ENCODE assay signal across 1 cellular context in the genomic region with DNA sequence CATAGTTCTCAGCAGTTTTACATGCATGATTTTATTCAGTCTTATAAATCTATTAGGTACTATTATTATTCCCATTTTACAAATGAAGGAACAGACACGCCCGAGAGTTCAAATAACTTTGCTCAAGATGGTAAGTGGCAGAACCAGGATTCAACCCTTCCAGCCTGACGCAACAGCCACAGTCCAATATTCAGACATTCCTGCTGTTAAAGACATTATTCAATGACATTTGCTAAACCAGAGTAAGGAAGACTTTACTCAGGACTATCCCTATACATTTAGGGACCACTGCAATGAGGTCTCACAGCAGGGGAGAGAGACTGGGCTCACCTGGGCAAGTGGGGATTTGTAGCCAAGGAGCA.
TF ChIP-seq lines count a peak whose summit lies in the region.

No MANE protein-coding gene starts in this region.

TF ChIP-seq in WTC11, 78 proteins besides CTCF, POLR2A, EP300 and RAD21 (continued from another document):
- TF ChIP-seq, protein P1, sequence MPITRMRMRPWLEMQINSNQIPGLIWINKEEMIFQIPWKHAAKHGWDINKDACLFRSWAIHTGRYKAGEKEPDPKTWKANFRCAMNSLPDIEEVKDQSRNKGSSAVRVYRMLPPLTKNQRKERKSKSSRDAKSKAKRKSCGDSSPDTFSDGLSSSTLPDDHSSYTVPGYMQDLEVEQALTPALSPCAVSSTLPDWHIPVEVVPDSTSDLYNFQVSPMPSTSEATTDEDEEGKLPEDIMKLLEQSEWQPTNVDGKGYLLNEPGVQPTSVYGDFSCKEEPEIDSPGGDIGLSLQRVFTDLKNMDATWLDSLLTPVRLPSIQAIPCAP (CRISPR knock-in tag; IDR thresholded peaks at IDR 0.05), result no peak
- TF ChIP-seq SMAD3 (CRISPR knock-in tag; IDR thresholded peaks at IDR 0.05; ENCODE audit: borderline replicate concordance), result no peak
- no peak for TF ChIP-seq TEAD1 (CRISPR knock-in tag; IDR thresholded peaks at IDR 0.05)
- TF ChIP-seq, protein P2, sequence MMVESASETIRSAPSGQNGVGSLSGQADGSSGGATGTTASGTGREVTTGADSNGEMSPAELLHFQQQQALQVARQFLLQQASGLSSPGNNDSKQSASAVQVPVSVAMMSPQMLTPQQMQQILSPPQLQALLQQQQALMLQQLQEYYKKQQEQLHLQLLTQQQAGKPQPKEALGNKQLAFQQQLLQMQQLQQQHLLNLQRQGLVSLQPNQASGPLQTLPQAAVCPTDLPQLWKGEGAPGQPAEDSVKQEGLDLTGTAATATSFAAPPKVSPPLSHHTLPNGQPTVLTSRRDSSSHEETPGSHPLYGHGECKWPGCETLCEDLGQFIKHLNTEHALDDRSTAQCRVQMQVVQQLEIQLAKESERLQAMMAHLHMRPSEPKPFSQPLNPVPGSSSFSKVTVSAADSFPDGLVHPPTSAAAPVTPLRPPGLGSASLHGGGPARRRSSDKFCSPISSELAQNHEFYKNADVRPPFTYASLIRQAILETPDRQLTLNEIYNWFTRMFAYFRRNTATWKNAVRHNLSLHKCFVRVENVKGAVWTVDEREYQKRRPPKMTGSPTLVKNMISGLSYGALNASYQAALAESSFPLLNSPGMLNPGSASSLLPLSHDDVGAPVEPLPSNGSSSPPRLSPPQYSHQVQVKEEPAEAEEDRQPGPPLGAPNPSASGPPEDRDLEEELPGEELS (CRISPR knock-in tag; IDR thresholded peaks at IDR 0.05), result no peak
- TF ChIP-seq PRRX2 (CRISPR knock-in tag; IDR thresholded peaks at IDR 0.05), result no peak
- no peak for TF ChIP-seq MXD4 (CRISPR knock-in tag; IDR thresholded peaks at IDR 0.05; ENCODE audit: borderline replicate concordance)
- no peak for TF ChIP-seq CREM (CRISPR knock-in tag; IDR thresholded peaks at IDR 0.05)
- TF ChIP-seq, protein P3, sequence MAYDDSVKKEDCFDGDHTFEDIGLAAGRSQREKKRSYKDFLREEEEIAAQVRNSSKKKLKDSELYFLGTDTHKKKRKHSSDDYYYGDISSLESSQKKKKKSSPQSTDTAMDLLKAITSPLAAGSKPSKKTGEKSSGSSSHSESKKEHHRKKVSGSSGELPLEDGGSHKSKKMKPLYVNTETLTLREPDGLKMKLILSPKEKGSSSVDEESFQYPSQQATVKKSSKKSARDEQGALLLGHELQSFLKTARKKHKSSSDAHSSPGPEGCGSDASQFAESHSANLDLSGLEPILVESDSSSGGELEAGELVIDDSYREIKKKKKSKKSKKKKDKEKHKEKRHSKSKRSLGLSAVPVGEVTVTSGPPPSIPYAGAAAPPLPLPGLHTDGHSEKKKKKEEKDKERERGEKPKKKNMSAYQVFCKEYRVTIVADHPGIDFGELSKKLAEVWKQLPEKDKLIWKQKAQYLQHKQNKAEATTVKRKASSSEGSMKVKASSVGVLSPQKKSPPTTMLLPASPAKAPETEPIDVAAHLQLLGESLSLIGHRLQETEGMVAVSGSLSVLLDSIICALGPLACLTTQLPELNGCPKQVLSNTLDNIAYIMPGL (CRISPR knock-in tag; IDR thresholded peaks at IDR 0.05), result no peak
- no peak for TF ChIP-seq ELF4 (CRISPR knock-in tag; IDR thresholded peaks at IDR 0.05; ENCODE audit: low read depth)
TF ChIP-seq in WTC11: peak in this region for 0.
